Comparison of ENCODE assay signal across 16 cellular contexts in genomic region chr16:56888806-56889205, GRCh38.
A peak's percentile ranks its signal among the peaks of the same experiment; 100 is the strongest.
DNase-seq lines count a peak whose midpoint lies in the region; ATAC-seq and TF ChIP-seq lines count a peak whose summit lies in the region.
"Had no signal": no experiment of that assay in that cellular context is flagged by ENCODE, and none has a peak within 500 bp of the region (broad histone marks: within the 10 kb centered on the region; RNA-seq: fewer than 3 reads in every experiment).

No MANE protein-coding gene starts in this region.

- no peak overlapping the region for H3K4me3 ChIP-seq in GM12865 (ENCODE audit: low read depth, low read length)
- H3K4me3 ChIP-seq: body of pancreas, HAP-1, PC-9 had no signal

- TF ChIP-seq CTCF in GM12865 (IDR thresholded peaks at IDR 0.05; ENCODE audit: insufficient read depth, low read depth, low read length, missing control alignments), result no peak

- ATAC-seq in GM19463 (IDR thresholded peaks at IDR 0.05; ENCODE audit: unreplicated experiment) (peak; percentile 96), HG03175 (IDR thresholded peaks at IDR 0.05; ENCODE audit: unreplicated experiment) (peak; percentile 81), HG02970 (IDR thresholded peaks at IDR 0.05; ENCODE audit: low FRiP score, unreplicated experiment) (no peak), GM21390 (IDR thresholded peaks at IDR 0.05; ENCODE audit: unreplicated experiment) (no peak)
- ATAC-seq: activated T-cell treated with anti-CD3 and anti-CD28 coated beads, Interleukin-2, amount 50 U/mL, for 4 hours; body of pancreas had no signal

- DNase-seq in GM12865 (ENCODE audit: low read depth) (peak; percentile 82), SKM-1 treated with dmso at 0.1 percent for 144 hours (lab: John Stamatoyannopoulos, UW; ENCODE audit: unreplicated experiment) (peak; percentile 77)
- DNase-seq in activated T-cell treated with anti-CD3 and anti-CD28 coated beads, Interleukin-2, amount 50 U/mL, for 1 hour, result no peak
- DNase-seq in activated T-cell treated with anti-CD3 and anti-CD28 coated beads, Interleukin-2, amount 50 U/mL, for 48 hours, result no peak
- DNase-seq: activated T-cell treated with anti-CD3 and anti-CD28 coated beads, Interleukin-2, amount 50 U/mL, for 4 hours; BE2C; midbrain; NCI-H1436 treated with DMSO at 0.1 percent for 48 hours; stimulated activated CD4-positive, alpha-beta T cell treated with anti-CD3 and anti-CD28 coated beads, Interleukin-4, amount 100 ng/mL, for 24 hours had no signal

Comparison
In these comparisons a context has a peak if more than half of its experiments do, and no peak if none do; other contexts are left out.
1. DNase-seq: peak in GM12865 (single experiment) and SKM-1 treated with dmso at 0.1 percent for 144 hours (single experiment); none in activated T-cell treated with anti-CD3 and anti-CD28 coated beads, Interleukin-2, amount 50 U/mL, for 1 hour (single experiment) and activated T-cell treated with anti-CD3 and anti-CD28 coated beads, Interleukin-2, amount 50 U/mL, for 48 hours (0 of 2).
2. ATAC-seq: peak in GM19463 (single experiment) and HG03175 (single experiment); none in HG02970 (single experiment) and GM21390 (single experiment).